20 cellular contexts compared by ENCODE assay signal in the genomic region with DNA sequence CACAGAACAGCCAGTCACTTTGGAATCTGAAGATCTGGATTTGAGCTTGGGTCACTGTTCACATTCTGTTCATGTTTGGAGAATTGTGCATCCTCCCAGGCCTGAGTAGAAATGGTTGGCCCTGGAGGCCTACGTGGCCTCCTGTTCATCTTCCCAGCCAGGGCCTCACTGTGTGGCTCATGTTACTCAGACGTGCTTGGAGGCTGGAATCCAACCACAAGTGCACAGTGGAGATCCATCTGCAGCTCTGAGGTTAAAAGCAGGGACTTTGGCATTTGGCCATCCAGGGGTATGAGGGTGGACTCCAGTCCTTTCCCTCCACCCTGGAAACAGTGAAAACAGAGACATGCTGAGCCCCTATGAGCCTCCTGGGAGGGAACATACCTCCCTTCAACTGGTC.
DNase-seq lines count a peak whose midpoint lies in the region; ATAC-seq and TF ChIP-seq lines count a peak whose summit lies in the region.
"Had no signal": no experiment of that assay in that cellular context is flagged by ENCODE, and none has a peak within 500 bp of the region (broad histone marks: within the 10 kb centered on the region; RNA-seq: fewer than 3 reads in every experiment).

No MANE protein-coding gene starts in this region.

- peak; percentile 31 for DNase-seq in AG20443 (ENCODE audit: low spot score)
- peak; percentile 84 for DNase-seq in IMR-90
- peak; percentile 20 for DNase-seq in brain pericyte (ENCODE audit: low read depth, low spot score)
- peak; percentile 9 for DNase-seq in kidney tubule cell (ENCODE audit: low spot score)
- no peak for DNase-seq in SIG-M5 treated with dmso at 0.1 percent for 504 hours (lab: John Stamatoyannopoulos, UW; ENCODE audit: unreplicated experiment)
- DNase-seq in NCI-H446 (lab: John Stamatoyannopoulos, UW), result no peak
- DNase-seq in NCI-H2196 treated with DMSO at 0.1 percent for 48 hours (lab: John Stamatoyannopoulos, UW; ENCODE audit: unreplicated experiment), result no peak
- DNase-seq: activated CD4-positive, alpha-beta T cell treated with anti-CD3 and anti-CD28 coated beads for 48 hours; activated naive CD4-positive, alpha-beta T cell treated with anti-CD3 and anti-CD28 coated beads, Interleukin-2, amount 50 U/mL, for 16 hours; caudate nucleus; effector CD4-positive, alpha-beta T cell; esophagus squamous epithelium; left ventricle myocardium superior; NCI-H2029 treated with DMSO at 0.1 percent for 48 hours; NCI-H510A treated with DMSO at 0.1 percent for 48 hours; posterior cingulate gyrus; stimulated activated naive CD4-positive, alpha-beta T cell treated with Interleukin-2 at 50 U/mL for 16 hours had no signal

- peak overlapping the region; percentile 61; the same call in 1 of the 2 replicates for H4K91ac ChIP-seq in IMR-90 (ENCODE audit: insufficient read depth, low read depth, low read length)

- H3K4ac ChIP-seq in IMR-90 (ENCODE audit: low read depth, low read length), result peak overlapping the region; percentile 60; the same call in 1 of the 2 replicates

- peak overlapping the region; percentile 74 for H3K14ac ChIP-seq in IMR-90 (replicated peaks; ENCODE audit: low read depth, low read length)

- dilution Hi-C loops in IMR-90 (cut with HindIII; ENCODE audit: low sequenced_read_pairs, unreplicated experiment), result no loop called here

- peak overlapping the region; percentile 48 for H2AFZ ChIP-seq in IMR-90 (replicated peaks; ENCODE audit: low read length, poor library complexity)

- peaks cover 14% of the 10 kb centered on the region for H3K4me1 ChIP-seq in IMR-90 (ENCODE audit: control insufficient read depth, insufficient read depth, low read length)
- H3K4me1 ChIP-seq: esophagus squamous epithelium had no signal

- intact Hi-C loops in IMR-90 (cut with micrococcal nuclease), result no loop called here

- H3K4me2 ChIP-seq in IMR-90 (ENCODE audit: low read depth, low read length), result no peak overlapping the region

- no peak overlapping the region for H2BK15ac ChIP-seq in IMR-90 (ENCODE audit: low read depth, low read length)

- peak overlapping the region; percentile 42 to 53; a peak in 3 of 4 replicates for H4K8ac ChIP-seq in IMR-90 (ENCODE audit: low read depth in 2 of 2, low read length in 2 of 2)

- WGBS in IMR-90 (ENCODE audit: extremely low coverage in 2 of 2, insufficient read length in 1 of 2), 2 experiments, result 40% methylated on average over 1 of the region's 2 CpGs; no CpG with 5 or more reads in 1 of the 2 experiments

- CTCF ChIA-PET in IMR-90 (lab: Yijun Ruan, JAX), result no interaction called here

- H3K36me3 ChIP-seq in IMR-90 (ENCODE audit: control insufficient read depth, insufficient read depth, low read length), result no peaks in the 10 kb centered on the region
- H3K36me3 ChIP-seq: esophagus squamous epithelium had no signal

- H4K20me1 ChIP-seq in IMR-90 (ENCODE audit: insufficient read depth, low read length), result no peaks in the 10 kb centered on the region

- TF ChIP-seq CTCF in IMR-90 (conservative IDR thresholded peaks at IDR 0.05; ENCODE audit: low read depth, low read length), result no peak

- POLR2A ChIA-PET in IMR-90 (lab: Charles Lee; ENCODE audit: unreplicated experiment), result no interaction called here

- ATAC-seq in IMR-90 (ENCODE audit: low read depth) (peak; percentile 76), HG02623 (IDR thresholded peaks at IDR 0.05; ENCODE audit: unreplicated experiment) (no peak)
- ATAC-seq: HCT116, HepG2, left ventricle myocardium superior had no signal

- no peaks in the 10 kb centered on the region for H3K27me3 ChIP-seq in IMR-90 (ENCODE audit: control insufficient read depth, insufficient read depth, low read length)
- H3K27me3 ChIP-seq: esophagus squamous epithelium had no signal

- peak overlapping the region; percentile 74 for H2BK5ac ChIP-seq in IMR-90 (ENCODE audit: low read depth, low read length, poor library complexity, severe bottlenecking)

- in situ Hi-C loops in IMR-90 (cut with MboI; ENCODE audit: low sequenced_read_pairs), result no loop called here

- H3K9ac ChIP-seq in IMR-90 (ENCODE audit: low read depth, low read length), result no peak overlapping the region

- no peak overlapping the region for H3K56ac ChIP-seq in IMR-90 (ENCODE audit: extremely low read depth, insufficient read depth, low read length)

- 0 out of 2 replicates have a peak overlapping the region, but pooled peaks have one; percentile 59 for H3K23ac ChIP-seq in IMR-90 (ENCODE audit: low read depth, low read length)

- peak overlapping the region; percentile 31; the same call in 1 of the 2 replicates for H4K5ac ChIP-seq in IMR-90 (ENCODE audit: low read depth, low read length)

- no peak for TF ChIP-seq RAD21 in IMR-90 (IDR thresholded peaks at IDR 0.05; ENCODE audit: low read length)

- H3K79me1 ChIP-seq in IMR-90 (ENCODE audit: low read depth in 1 of 2, low read length in 2 of 2), result no peaks in the 10 kb centered on the region

- H2BK20ac ChIP-seq in IMR-90 (ENCODE audit: low read depth, low read length), result peak overlapping the region; percentile 51; the same call in 1 of the 2 replicates

- peak overlapping the region; percentile 39; the same call in 1 of the 2 replicates for H3K27ac ChIP-seq in IMR-90 (ENCODE audit: insufficient read depth, low read length)
- H3K27ac ChIP-seq: esophagus squamous epithelium had no signal

- TF ChIP-seq POLR2A in IMR-90 (IDR thresholded peaks at IDR 0.05; ENCODE audit: low read depth, low read length), result no peak

- H3K9me3 ChIP-seq in IMR-90 (ENCODE audit: control insufficient read depth, insufficient read depth, low read length), result no peaks in the 10 kb centered on the region
- H3K9me3 ChIP-seq: esophagus squamous epithelium had no signal

- H2AK5ac ChIP-seq in IMR-90 (ENCODE audit: low read depth, low read length), result 0 out of 2 replicates have a peak overlapping the region, but pooled peaks have one; percentile 8

- H2BK120ac ChIP-seq in IMR-90 (ENCODE audit: low read depth, low read length), result peak overlapping the region; percentile 66; the same call in 1 of the 2 replicates

- peak overlapping the region; percentile 73 for H2AK9ac ChIP-seq in IMR-90 (replicated peaks; ENCODE audit: low read depth, low read length, poor library complexity)

- H3K4me3 ChIP-seq in IMR-90 (ENCODE audit: insufficient read depth, low read depth, low read length), result no peak overlapping the region
- H3K4me3 ChIP-seq: esophagus squamous epithelium had no signal

- BruUV-seq in IMR-90 (replicated peaks; lab: Mats Ljungman, UMichigan), result no TSS peak

- 0 out of 2 replicates have a peak, but pooled peaks cover 2% of the 10 kb centered on the region for H3K9me1 ChIP-seq in IMR-90 (ENCODE audit: insufficient read depth, low read length)

- peak overlapping the region; percentile 25; the same call in 1 of the 2 replicates for H3K18ac ChIP-seq in IMR-90 (ENCODE audit: low read depth, low read length)

TF ChIP-seq in IMR-90, 13 proteins besides CTCF, POLR2A, EP300 and RAD21:
- TF ChIP-seq SMC3 (IDR thresholded peaks at IDR 0.05; ENCODE audit: low read depth, low read length), result no peak
TF ChIP-seq in IMR-90: peak in this region for 0.

Comparison
In these comparisons a context has a peak if more than half of its experiments do, and no peak if none do; other contexts are left out.
1. DNase-seq: peak in AG20443 (single experiment), IMR-90 (single experiment), brain pericyte (single experiment) and kidney tubule cell (single experiment); none in SIG-M5 treated with dmso at 0.1 percent for 504 hours (single experiment), NCI-H446 (0 of 2) and NCI-H2196 treated with DMSO at 0.1 percent for 48 hours (single experiment).